8 cellular contexts compared by ENCODE assay signal in genomic region chr4:2262145-2262943, GRCh38. TPM values are rescaled to one million over a fixed set of nuclear protein-coding genes. Genes with fewer than 3 reads are reported as not detected.
DNase-seq lines count a peak whose midpoint lies in the region; ATAC-seq and TF ChIP-seq lines count a peak whose summit lies in the region.

No MANE protein-coding gene starts in this region.

- H3K4me2 ChIP-seq in SU-DHL-6 (ENCODE audit: low read depth, low read length, poor library complexity, severe bottlenecking) = peak overlapping the region; percentile 80

- peak overlapping the region; percentile 14 for H3K27ac Mint-ChIP-seq in activated naive CD8-positive, alpha-beta T cell treated with anti-CD3 and anti-CD28 coated beads, Interleukin-2, amount 50 U/mL, for 24 hours

- WGBS in ovary, 3 donors = 0 to 1% (median 0%) methylated on average over 67 to 98 of the region's 98 CpGs
- WGBS in thyroid gland, 2 donors = 0% methylated on average over 6 to 7 of the region's 98 CpGs

- no peaks in the 10 kb centered on the region for H3K9me3 Mint-ChIP-seq in activated naive CD8-positive, alpha-beta T cell treated with anti-CD3 and anti-CD28 coated beads, Interleukin-2, amount 50 U/mL, for 24 hours

- peaks cover 12% of the 10 kb centered on the region for H3K4me1 ChIP-seq in ovary (ENCODE audit: insufficient read depth)
- peaks cover 61 to 65% of the 10 kb centered on the region in 2 donors for H3K4me1 ChIP-seq in thyroid gland

- intact Hi-C loops in Right ventricle myocardium superior (cut with DNase I) = loop anchor here (10.0 kb wide), 1 partner anchor 152 kb away; the partner anchor contains the start of genes CFAP99 and ZFYVE28
- intact Hi-C loops in ovary (cut with DNase I) = loop anchor here in 2 of 4 donors (5.0 to 10.0 kb wide), 4 partner anchors 152 to 580 kb away; partner anchors contain the start of genes ADD1 (in 1 of the 2), CFAP99 (in 1 of the 2), FAM193A (in 1 of the 2) and RNF4 (in 1 of the 2)
- intact Hi-C loops in thyroid gland (cut with DNase I) = loop anchor here (5.0 kb wide), 1 partner anchor 155 kb away; the partner anchor contains the start of genes CFAP99 and ZFYVE28

- TF ChIP-seq POLR2A in ovary (IDR thresholded peaks at IDR 0.05) (peak; percentile 88), thyroid gland (IDR thresholded peaks at IDR 0.05) (peak; percentile 80 to 98)

- TF ChIP-seq CTCF in GM12875 (IDR thresholded peaks at IDR 0.05; ENCODE audit: borderline replicate concordance, insufficient read depth, low read depth, low read length) (no peak), SU-DHL-6 (IDR thresholded peaks at IDR 0.05; ENCODE audit: insufficient read depth, low read length, poor library complexity, severe bottlenecking) (no peak), ovary (IDR thresholded peaks at IDR 0.05) (no peak), thyroid gland (IDR thresholded peaks at IDR 0.05) (no peak)

- H3K27me3 ChIP-seq in SU-DHL-6 (ENCODE audit: low read length) (no peaks in the 10 kb centered on the region), ovary (no peaks in the 10 kb centered on the region), thyroid gland (no peaks in the 10 kb centered on the region)

- H3K27me3 Mint-ChIP-seq in activated naive CD8-positive, alpha-beta T cell treated with anti-CD3 and anti-CD28 coated beads, Interleukin-2, amount 50 U/mL, for 24 hours = no peaks in the 10 kb centered on the region

- H3K27ac ChIP-seq in SU-DHL-6 (ENCODE audit: low read depth, low read length) = peak overlapping the region; percentile 13; the same call in 1 of the 2 replicates
- peak overlapping the region; percentile 61 to 97 for H3K27ac ChIP-seq in ovary
- peak overlapping the region; percentile 94 to 96 (median 96) for H3K27ac ChIP-seq in thyroid gland

- no peaks in the 10 kb centered on the region for H3K36me3 ChIP-seq in SU-DHL-6 (ENCODE audit: low read length)
- no peaks in the 10 kb centered on the region for H3K36me3 ChIP-seq in ovary
- H3K36me3 ChIP-seq in thyroid gland = peaks cover 3 to 5% of the 10 kb centered on the region in 2 donors

- DNase-seq in NCI-H1417 (lab: John Stamatoyannopoulos, UW) = peak; percentile 99 to 100 (median 99)
- peak; percentile 96 for DNase-seq in activated naive CD8-positive, alpha-beta T cell treated with anti-CD3 and anti-CD28 coated beads, Interleukin-2, amount 50 U/mL, for 24 hours
- peak; percentile 100 for DNase-seq in Right ventricle myocardium superior
- DNase-seq in ovary = peak; percentile 98 to 100 (median 99)
- peak; percentile 100 for DNase-seq in thyroid gland

- no peaks in the 10 kb centered on the region for H3K9me3 ChIP-seq in SU-DHL-6 (ENCODE audit: insufficient read depth, low read length)
- no peaks in the 10 kb centered on the region for H3K9me3 ChIP-seq in ovary
- no peaks in the 10 kb centered on the region for H3K9me3 ChIP-seq in thyroid gland

- ATAC-seq in HG02763 (IDR thresholded peaks at IDR 0.05; ENCODE audit: unreplicated experiment) (peak; percentile 92), Right ventricle myocardium superior (ENCODE audit: poor library complexity) (peak; percentile 91)
- ATAC-seq in activated naive CD8-positive, alpha-beta T cell treated with anti-CD3 and anti-CD28 coated beads, Interleukin-2, amount 50 U/mL, for 24 hours = peak; percentile 95

- no peaks in the 10 kb centered on the region for H3F3A ChIP-seq in SU-DHL-6 (ENCODE audit: insufficient read depth)

- H3K9me2 ChIP-seq in SU-DHL-6 (replicated peaks; ENCODE audit: insufficient read depth, low read length) = no peaks in the 10 kb centered on the region

- H3K4me3 ChIP-seq in GM12875 (ENCODE audit: low read depth, low read length) (peak overlapping the region; percentile 86), SU-DHL-6 (ENCODE audit: insufficient read depth, low read length, poor library complexity, severe bottlenecking) (peak overlapping the region; percentile 75), ovary (peak overlapping the region; percentile 43), thyroid gland (replicated peaks in 1 of 3) (peak overlapping the region in 2 of 3 donors; percentile 27 to 45)

- H2AFZ ChIP-seq in SU-DHL-6 (ENCODE audit: low read depth, low read length, severe bottlenecking) = peak overlapping the region; percentile 96

- H3K9ac ChIP-seq in SU-DHL-6 (ENCODE audit: low read length) = peak overlapping the region; percentile 84

- H3K4me1 Mint-ChIP-seq in activated naive CD8-positive, alpha-beta T cell treated with anti-CD3 and anti-CD28 coated beads, Interleukin-2, amount 50 U/mL, for 24 hours = peaks cover 4% of the 10 kb centered on the region

- H3K4me3 Mint-ChIP-seq in activated naive CD8-positive, alpha-beta T cell treated with anti-CD3 and anti-CD28 coated beads, Interleukin-2, amount 50 U/mL, for 24 hours = peak overlapping the region; percentile 67

- H3K36me3 Mint-ChIP-seq in activated naive CD8-positive, alpha-beta T cell treated with anti-CD3 and anti-CD28 coated beads, Interleukin-2, amount 50 U/mL, for 24 hours (ENCODE audit: low read depth) = no peaks in the 10 kb centered on the region

- no peak for TF ChIP-seq EP300 in ovary (IDR thresholded peaks at IDR 0.05)

- H4K20me1 ChIP-seq in SU-DHL-6 (ENCODE audit: low read depth, low read length) = no peaks in the 10 kb centered on the region

- H3K79me2 ChIP-seq in SU-DHL-6 (ENCODE audit: insufficient read depth, low read length) = no peaks in the 10 kb centered on the region

RNA-seq across cellular contexts. Expression of gene MXD4, which starts 0.4 kb away (rescaled TPM):
- 31.5 TPM for total RNA-seq in Right ventricle myocardium superior
- 10 to 100 TPM; 22.3 to 51.4 (median 35.3) TPM for total RNA-seq in ovary
- polyA plus RNA-seq in ovary = 10 to 100 TPM; 10.3 to 41.5 TPM
- 100 to 1,000 TPM in 1 of 4 donors, 10 to 100 TPM in 3; 48.1 to 102 (median 61.9) TPM for total RNA-seq in thyroid gland

RNA-seq across cellular contexts. Expression of gene HAUS3, which starts 20.4 kb away (rescaled TPM):
- total RNA-seq in Right ventricle myocardium superior (5.7 TPM), ovary (10 to 100 TPM in 6 of 7 donors, 1 to 10 TPM in 1; 9.3 to 17.4 (median 12.5) TPM), thyroid gland (10 to 100 TPM; 13.0 to 30.0 (median 17.0) TPM)
- 10 to 100 TPM in 1 of 2 donors, 1 to 10 TPM in 1; 8.2 to 12.5 TPM for polyA plus RNA-seq in ovary

RNA-seq across cellular contexts. Expression of gene POLN, which starts 20.4 kb away (rescaled TPM):
- total RNA-seq in Right ventricle myocardium superior (2.3 TPM), ovary (10 to 100 TPM in 1 of 7 donors, 1 to 10 TPM in 5, under 1 TPM in 1; 0.95 to 11.4 (median 3.4) TPM), thyroid gland (1 to 10 TPM; 1.5 to 5.4 (median 3.0) TPM)
- polyA plus RNA-seq in ovary = 1 to 10 TPM; 1.4 to 1.6 TPM

Comparison
In these comparisons a context has a peak if more than half of its experiments do, and no peak if none do; other contexts are left out.
1. Peak in every context shown above with its lines: DNase-seq, ATAC-seq, H3K4me3 ChIP-seq and H3K27ac ChIP-seq.
2. H3K4me3 ChIP-seq: peak in every context shown above with its lines; median percentile 86 in GM12875; 75 in SU-DHL-6; 43 in ovary; 36 in thyroid gland.
3. H3K27ac ChIP-seq: peak in every context shown above with its lines; median percentile 96 in thyroid gland; 79 in ovary; 13 in SU-DHL-6.